8 cellular contexts compared by ENCODE assay signal in the genomic region with DNA sequence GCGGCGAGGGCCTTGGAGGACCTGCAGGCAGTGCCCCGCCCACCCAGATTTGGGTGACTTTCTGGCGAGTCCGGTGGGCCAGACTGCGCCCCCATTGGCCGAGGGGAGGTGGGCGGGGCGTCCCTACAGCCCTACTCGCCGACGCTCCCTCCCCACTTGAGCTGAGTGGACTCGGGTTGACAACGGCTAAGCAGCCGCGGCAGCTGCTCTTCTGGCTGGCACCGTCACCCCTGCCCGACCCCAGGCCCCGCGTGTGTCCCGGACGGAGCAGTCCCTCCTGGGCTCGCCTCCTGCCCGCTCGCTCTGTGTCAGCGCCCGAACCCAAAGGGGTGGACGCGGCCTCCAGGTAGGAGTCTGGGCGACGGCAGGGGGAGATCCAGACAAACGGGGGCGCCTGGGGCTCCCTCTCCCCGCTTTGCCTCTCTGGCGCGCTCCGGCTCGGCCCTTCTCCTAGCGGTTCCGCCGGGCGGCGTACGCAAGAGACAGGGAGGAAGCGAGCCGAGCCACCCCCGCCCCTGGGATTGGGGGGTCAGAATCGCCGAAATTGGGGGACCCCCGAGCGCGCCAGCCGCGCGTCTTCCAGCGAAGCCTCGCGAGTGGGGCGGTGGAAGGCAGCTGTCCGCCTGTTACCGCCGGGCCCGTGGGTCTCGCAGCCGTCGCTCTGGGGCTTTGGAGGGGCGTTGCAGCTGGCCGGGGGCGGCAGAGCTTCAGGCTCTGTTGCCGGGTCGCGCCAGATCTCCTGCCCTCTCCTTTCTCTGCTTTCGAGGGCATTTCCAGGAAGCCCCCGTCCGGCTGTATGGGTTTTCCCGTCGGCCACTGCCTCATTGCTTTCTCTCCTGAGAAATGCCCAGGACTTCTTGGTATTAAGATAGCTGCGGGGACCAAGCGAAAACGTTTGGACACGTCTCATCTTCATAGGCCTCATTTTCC. TPM values are rescaled to one million over a fixed set of nuclear protein-coding genes. Genes with fewer than 3 reads are reported as not detected.
DNase-seq lines count a peak whose midpoint lies in the region; ATAC-seq and TF ChIP-seq lines count a peak whose summit lies in the region.

No MANE protein-coding gene starts in this region.

- no peaks in the 10 kb centered on the region for H3K36me3 Mint-ChIP-seq in progenitor cell of endocrine pancreas (ENCODE audit: insufficient read depth)

- peak; percentile 49 to 78 (median 73) for TF ChIP-seq POLR2A in body of pancreas (IDR thresholded peaks at IDR 0.05)

- WGBS in body of pancreas, 2 donors: 1% methylated on average over 11 to 27 of the region's 81 CpGs
- WGBS in iPS DF 6.9 (ENCODE audit: insufficient coverage, insufficient read length): no CpG with 5 or more reads among the region's 81 CpGs

- H3K27me3 ChIP-seq in body of pancreas: no peaks in the 10 kb centered on the region
- H3K27me3 ChIP-seq in iPS DF 6.9 (ENCODE audit: control insufficient read depth, insufficient read depth, low read length): no peaks in the 10 kb centered on the region

- peaks cover 3% of the 10 kb centered on the region for H3K9me3 Mint-ChIP-seq in progenitor cell of endocrine pancreas (ENCODE audit: low read depth)

- H3K27ac Mint-ChIP-seq in progenitor cell of endocrine pancreas: no peak overlapping the region

- intact Hi-C loops in body of pancreas (cut with DNase I): no loop called here

- H3K4me1 Mint-ChIP-seq in progenitor cell of endocrine pancreas (ENCODE audit: low read depth): peaks cover 17% of the 10 kb centered on the region

- no peaks in the 10 kb centered on the region for H3K36me3 ChIP-seq in body of pancreas (replicated peaks in 1 of 2; ENCODE audit: insufficient read depth in 1 of 2, low read depth in 2 of 2)
- H3K36me3 ChIP-seq in iPS DF 6.9 (ENCODE audit: control insufficient read depth, insufficient read depth, low read length): no peaks in the 10 kb centered on the region

- no peak for TF ChIP-seq CTCF in body of pancreas (IDR thresholded peaks at IDR 0.05)
- no peak for TF ChIP-seq CTCF in progenitor cell of endocrine pancreas (IDR thresholded peaks at IDR 0.05; ENCODE audit: unreplicated experiment)

- H3K4me3 Mint-ChIP-seq in progenitor cell of endocrine pancreas (ENCODE audit: low read depth): peak overlapping the region; percentile 63

- H3K27me3 Mint-ChIP-seq in progenitor cell of endocrine pancreas: peaks cover 20% of the 10 kb centered on the region

- H3K4me1 ChIP-seq in body of pancreas (peaks cover 31% of the 10 kb centered on the region), iPS DF 6.9 (ENCODE audit: control insufficient read depth, insufficient read depth, low read length) (peaks cover 1% of the 10 kb centered on the region; the same call in 1 of the 2 replicates)

- H3K9me3 ChIP-seq in body of pancreas (no peaks in the 10 kb centered on the region), iPS DF 6.9 (ENCODE audit: control insufficient read depth, insufficient read depth, low read length) (no peaks in the 10 kb centered on the region)

- H3K4me3 ChIP-seq in body of pancreas (peak overlapping the region; percentile 26 to 41), iPS DF 6.9 (ENCODE audit: low read length) (peak overlapping the region; percentile 46; the same call in 1 of the 2 replicates)

- peak overlapping the region; percentile 5 to 78 (median 68) for H3K27ac ChIP-seq in body of pancreas
- H3K27ac ChIP-seq in iPS DF 6.9 (ENCODE audit: low read length): no peak overlapping the region

- DNase-seq in AG08396 (ENCODE audit: low spot score) (peak; percentile 82), NCI-H226 (peak; percentile 28), body of pancreas (peak; percentile 72 to 87 (median 81)), iPS DF 6.9 (ENCODE audit: low read depth, low spot score) (no peak), progenitor cell of endocrine pancreas (ENCODE audit: low spot score, unreplicated experiment) (peak; percentile 51), cerebellar nuclear complex (lab: John Stamatoyannopoulos, UW) (no peak), superior temporal gyrus (ENCODE audit: extremely low spot score) (no peak)

- peak; percentile 59 for ATAC-seq in GM19324 (IDR thresholded peaks at IDR 0.05; ENCODE audit: low FRiP score, unreplicated experiment)
- ATAC-seq in body of pancreas: peak; percentile 84

RNA-seq across cellular contexts. Expression of a gene that starts 46.3 kb away (rescaled TPM):
- total RNA-seq in body of pancreas (1 to 10 TPM; 6.0 to 9.6 TPM), progenitor cell of endocrine pancreas (0.60 and 1.00 TPM in 2 replicates)

Comparison
In these comparisons a context has a peak if more than half of its experiments do, and no peak if none do; other contexts are left out.
1. DNase-seq: peak in AG08396 (single experiment), NCI-H226 (single experiment), body of pancreas (4 of 4) and progenitor cell of endocrine pancreas (single experiment); none in iPS DF 6.9 (single experiment), cerebellar nuclear complex (0 of 2) and superior temporal gyrus (single experiment).